ENCODE assay signal across 8 cellular contexts in genomic region chrX:101385795-101386541, GRCh38. TPM values are rescaled to one million over a fixed set of nuclear protein-coding genes. Genes with fewer than 3 reads are reported as not detected.
A peak's percentile ranks its signal among the peaks of the same experiment; 100 is the strongest.
DNase-seq lines count a peak whose midpoint lies in the region; ATAC-seq and TF ChIP-seq lines count a peak whose summit lies in the region.

Gene BTK, minus strand, starts transcription at chrX:101386191. Its CDS starts 10,907 bp downstream, at chrX:101375284.

- peak within 1 kb of the TSS; percentile 75 to 92 (median 89) for H3K4me2 ChIP-seq in BLaER1 treated with 17β-estradiol and CSF1 and Interleukin-3, amounts not matched to agents 10 nM and 100 nM

- ATAC-seq in GM19351 (IDR thresholded peaks at IDR 0.05; ENCODE audit: unreplicated experiment) (peak; percentile 57), HG03175 (IDR thresholded peaks at IDR 0.05; ENCODE audit: unreplicated experiment) (peak; percentile 68), activated B cell treated with CpG ODN at 0.5 μM for 24 hours (ENCODE audit: low read depth) (peak; percentile 67)

- H3K4me1 ChIP-seq in BLaER1 treated with 17β-estradiol and CSF1 and Interleukin-3, amounts not matched to agents 10 nM and 100 nM: peaks cover 49 to 61% (median 54%) of the 10 kb centered on the region in 10 experiments

- H3K4me3 Mint-ChIP-seq in activated B cell treated with CpG ODN at 0.5 μM for 24 hours: peak within 1 kb of the TSS; percentile 97

- H3K27me3 ChIP-seq in BLaER1 treated with 17β-estradiol and CSF1 and Interleukin-3, amounts not matched to agents 10 nM and 100 nM: no peaks in the 10 kb centered on the region

- H3K36me3 ChIP-seq in BLaER1 treated with 17β-estradiol and CSF1 and Interleukin-3, amounts not matched to agents 10 nM and 100 nM: peaks cover 0 to 19% (median 0%) of the 10 kb centered on the region in 11 experiments; a peak in 6 of 22 replicates

- POLR2A ChIA-PET in activated B cell treated with CpG ODN at 0.5 μM for 24 hours (lab: Charles Lee): interaction anchor here (0.7 to 1.9 kb wide), 10 partner anchors 9 to 60 kb away, joined by 3 to 10 read pairs (median 4); partner anchors contain the start of genes GLA, HNRNPH2 and TIMM8A

- peaks cover 0 to 10% (median 0%) of the 10 kb centered on the region in 11 experiments; a peak in 3 of 22 replicates for H4K20me1 ChIP-seq in BLaER1 treated with 17β-estradiol and CSF1 and Interleukin-3, amounts not matched to agents 10 nM and 100 nM

- H3K9me3 ChIP-seq in BLaER1 treated with 17β-estradiol and CSF1 and Interleukin-3, amounts not matched to agents 10 nM and 100 nM (replicated peaks in 1 of 11): peaks cover 0 to 6% (median 0%) of the 10 kb centered on the region in 11 experiments; a peak in 3 of 22 replicates

- H3K9me3 Mint-ChIP-seq in activated B cell treated with CpG ODN at 0.5 μM for 24 hours: no peaks in the 10 kb centered on the region

- DNase-seq in activated B cell treated with CpG ODN at 0.5 μM for 24 hours (peak; percentile 23), HK-2 (ENCODE audit: unreplicated experiment) (no peak), cortex of kidney (lab: John Stamatoyannopoulos, UW) (no peak), HT-29 (ENCODE audit: low spot score) (no peak), ACHN (no peak)

- peaks cover 20% of the 10 kb centered on the region for H3K36me3 Mint-ChIP-seq in activated B cell treated with CpG ODN at 0.5 μM for 24 hours (ENCODE audit: low read depth)

- CTCF ChIA-PET in activated B cell treated with CpG ODN at 0.5 μM for 24 hours (lab: Charles Lee): interaction anchor here (1.4 kb wide), 1 partner anchor 16 kb away, joined by 3 read pairs; no protein-coding TSS in a partner anchor

- peak within 1 kb of the TSS; percentile 98 for H3K27ac Mint-ChIP-seq in activated B cell treated with CpG ODN at 0.5 μM for 24 hours

- H3K4me3 ChIP-seq in BLaER1 treated with 17β-estradiol and CSF1 and Interleukin-3, amounts not matched to agents 10 nM and 100 nM: peak within 1 kb of the TSS; percentile 52 to 74 (median 66)

- H3K4me1 Mint-ChIP-seq in activated B cell treated with CpG ODN at 0.5 μM for 24 hours: peaks cover 48% of the 10 kb centered on the region

- H3K9ac ChIP-seq in BLaER1 treated with 17β-estradiol and CSF1 and Interleukin-3, amounts not matched to agents 10 nM and 100 nM: peak within 1 kb of the TSS; percentile 78 to 87 (median 83)

- no peak for TF ChIP-seq CTCF in activated B cell treated with CpG ODN at 0.5 μM for 24 hours (IDR thresholded peaks at IDR 0.05)

- no peaks in the 10 kb centered on the region for H3K27me3 Mint-ChIP-seq in activated B cell treated with CpG ODN at 0.5 μM for 24 hours

- H3K27ac ChIP-seq in BLaER1 treated with 17β-estradiol and CSF1 and Interleukin-3, amounts not matched to agents 10 nM and 100 nM: peak within 1 kb of the TSS; percentile 60 to 89 (median 81)

- in situ Hi-C loops in ACHN (cut with HindIII; ENCODE audit: low pct_ligation_motif_present, low pct_unique_long_range_greater_than_20kb, low sequenced_read_pairs): no loop called here

- intact Hi-C loops in activated B cell treated with CpG ODN at 0.5 μM for 24 hours (cut with micrococcal nuclease): loop anchor here (1.0 to 10.0 kb wide), 5 partner anchors 9 to 331 kb away; partner anchors contain the start of genes CENPI, HNRNPH2, TIMM8A and TRMT2B

RNA-seq across cellular contexts. Expression of gene BTK, which starts in this region (rescaled TPM):
- total RNA-seq in activated B cell treated with CpG ODN at 0.5 μM for 24 hours: 193 and 219 TPM in 2 replicates
- total RNA-seq in HT-29 (2014; rRNA removed; shearing (Covaris generic)): not detected in 2 replicates

Comparison
In these comparisons a context has a peak if more than half of its experiments do, and no peak if none do; other contexts are left out.
1. RNA of gene BTK (total RNA-seq): 193 to 219 TPM in activated B cell treated with CpG ODN at 0.5 μM for 24 hours; not detected in HT-29; every median in the first group is over 100 times any median in the second.
2. Peak in every context shown above with its lines, with median percentiles within 50 percentile points of each other: ATAC-seq.